ENCODE assay signal across 11 cellular contexts in genomic region chr10:114102253-114102652, GRCh38. TPM values are rescaled to one million over a fixed set of nuclear protein-coding genes. Genes with fewer than 3 reads are reported as not detected.
"Had no signal": no experiment of that assay in that cellular context is flagged by ENCODE, and none has a peak within 500 bp of the region (broad histone marks: within the 10 kb centered on the region; RNA-seq: fewer than 3 reads in every experiment).

No MANE protein-coding gene starts in this region.

- H3K4me3 ChIP-seq: body of pancreas, hepatocyte, stomach had no signal

- H3K36me3 ChIP-seq: stomach had no signal

- H3K9me3 ChIP-seq: body of pancreas, stomach had no signal

- ATAC-seq: body of pancreas; effector memory CD8-positive, alpha-beta T cell had no signal

- H3K27me3 ChIP-seq: body of pancreas had no signal

- H3K27ac ChIP-seq: body of pancreas, hepatocyte, stomach had no signal

- DNase-seq: activated CD4-positive, alpha-beta T cell treated with anti-CD3 and anti-CD28 coated beads, Interleukin-2, amount 50 U/mL, for 1 hour; activated CD4-positive, CD25-positive, alpha-beta regulatory T cell; amniotic stem cell; body of pancreas; central memory CD4-positive, alpha-beta T cell; effector memory CD8-positive, alpha-beta T cell; stimulated activated CD4-positive, alpha-beta T cell treated with anti-CD3 and anti-CD28 coated beads, Interleukin-15, amount 100 ng/mL, for 24 hours; stimulated activated CD4-positive, alpha-beta T cell treated with anti-CD3 and anti-CD28 coated beads, Interleukin-4, amount 100 ng/mL, for 4 hours; stomach had no signal

RNA-seq across cellular contexts. Expression of gene ADRB1, which starts 58.6 kb away (rescaled TPM):
- total RNA-seq: activated T-helper 2 cell treated with anti-CD3 and anti-CD28 coated beads, Interferon-gamma antibody, Interleukin-2, Interleukin-4, amounts not matched to agents 10 μg/mL and 5 μg/mL and 100 μg/mL, durations not matched to agents 14 hours and 24 hours and 36 hours had no signal
